In genomic region chr15:50009634-50010033, GRCh38 we compare ENCODE assay signal across 22 cellular contexts.
DNase-seq lines count a peak whose midpoint lies in the region; ATAC-seq and TF ChIP-seq lines count a peak whose summit lies in the region.
"Had no signal": no experiment of that assay in that cellular context is flagged by ENCODE, and none has a peak within 500 bp of the region (broad histone marks: within the 10 kb centered on the region; RNA-seq: fewer than 3 reads in every experiment).

No MANE protein-coding gene starts in this region.

- H3K27me3 ChIP-seq in esophagus muscularis mucosa, result no peaks in the 10 kb centered on the region
- H3K27me3 ChIP-seq in neutrophil, result no peaks in the 10 kb centered on the region
- H3K27me3 ChIP-seq in thyroid gland, result no peaks in the 10 kb centered on the region
- no peaks in the 10 kb centered on the region for H3K27me3 ChIP-seq in tibial artery
- H3K27me3 ChIP-seq: adrenal gland, SJSA1, transverse colon had no signal

- no peak for TF ChIP-seq POLR2A in esophagus muscularis mucosa (IDR thresholded peaks at IDR 0.05; ENCODE audit: low read depth)
- TF ChIP-seq POLR2A in thyroid gland (IDR thresholded peaks at IDR 0.05), result no peak

- ATAC-seq in GM18867 (IDR thresholded peaks at IDR 0.05; ENCODE audit: unreplicated experiment) (peak; percentile 68), HG02798 (IDR thresholded peaks at IDR 0.05; ENCODE audit: poor library complexity, unreplicated experiment) (peak; percentile 55)
- ATAC-seq: lower lobe of right lung had no signal

- H3K4me1 ChIP-seq in esophagus muscularis mucosa (peaks cover 0 to 32% (median 21%) of the 10 kb centered on the region in 4 donors), neutrophil (ENCODE audit: control insufficient read depth in 1 of 2, insufficient read depth in 1 of 2, low read depth in 1 of 2, low read length in 1 of 2) (no peaks in the 10 kb centered on the region), thyroid gland (no peaks in the 10 kb centered on the region), tibial artery (no peaks in the 10 kb centered on the region)
- H3K4me1 ChIP-seq: adrenal gland, lower lobe of right lung, SJSA1 had no signal

- H3K9me3 ChIP-seq in esophagus muscularis mucosa, result no peaks in the 10 kb centered on the region
- no peaks in the 10 kb centered on the region for H3K9me3 ChIP-seq in neutrophil
- no peaks in the 10 kb centered on the region for H3K9me3 ChIP-seq in thyroid gland
- H3K9me3 ChIP-seq in tibial artery, result no peaks in the 10 kb centered on the region
- H3K9me3 ChIP-seq: adrenal gland, lower lobe of right lung, SJSA1, transverse colon had no signal

- TF ChIP-seq EP300 in esophagus muscularis mucosa (IDR thresholded peaks at IDR 0.05), result no peak

- 58% methylated on average over 2 of the region's 2 CpGs for WGBS in esophagus muscularis mucosa
- whole genome bisulfite sequencing in thyroid gland, 2 donors, result 68 to 83% methylated on average over 2 of the region's 2 CpGs

- no peak overlapping the region for H3K4me3 ChIP-seq in esophagus muscularis mucosa
- no peak overlapping the region for H3K4me3 ChIP-seq in neutrophil (ENCODE audit: low read depth in 1 of 2, low read length in 1 of 2)
- H3K4me3 ChIP-seq in thyroid gland (replicated peaks in 1 of 3), result no peak overlapping the region
- no peak overlapping the region for H3K4me3 ChIP-seq in tibial artery
- H3K4me3 ChIP-seq: adrenal gland, lower lobe of right lung, PC-9, SJSA1, transverse colon had no signal

- TF ChIP-seq CTCF in esophagus muscularis mucosa (IDR thresholded peaks at IDR 0.05), result no peak
- no peak for TF ChIP-seq CTCF in neutrophil (IDR thresholded peaks at IDR 0.05)
- no peak for TF ChIP-seq CTCF in thyroid gland (IDR thresholded peaks at IDR 0.05)
- no peak for TF ChIP-seq CTCF in tibial artery (IDR thresholded peaks at IDR 0.05)

- intact Hi-C loops in esophagus muscularis mucosa (cut with DNase I), result loop anchor here (10.0 kb wide), 1 partner anchor 105 kb away; no protein-coding TSS in a partner anchor
- intact Hi-C loops in thyroid gland (cut with DNase I), result no loop called here
- intact Hi-C loops in tibial artery (cut with DNase I; ENCODE audit: low total_unique reads), result loop anchor here (10.0 kb wide), 1 partner anchor 775 kb away; no protein-coding TSS in a partner anchor

- DNase-seq in esophagus muscularis mucosa (ENCODE audit: extremely low spot score) (no peak), activated T-cell treated with anti-CD3 and anti-CD28 coated beads for 4 hours (no peak), NCI-H2171 (lab: John Stamatoyannopoulos, UW) (no peak), thyroid gland (no peak), tibial artery (no peak)
- DNase-seq: activated CD4-positive, alpha-beta T cell treated with anti-CD3 and anti-CD28 coated beads, Interleukin-2, amount 50 U/mL, for 4 hours; activated gamma-delta T cell treated with Interleukin-2 at 50 U/mL for 16 hours; adrenal gland; cortex of kidney; immature natural killer cell; lower lobe of right lung; NCI-H146; NCI-H82; PC-9; stimulated activated naive CD4-positive, alpha-beta T cell; T-helper 2 cell; transverse colon had no signal

- H3K27ac ChIP-seq in esophagus muscularis mucosa (replicated peaks in 1 of 4), result peak overlapping the region in 3 of 4 donors; percentile 7 to 32 (median 13)
- H3K27ac ChIP-seq in neutrophil, result peak overlapping the region; percentile 46
- no peak overlapping the region for H3K27ac ChIP-seq in thyroid gland
- no peak overlapping the region for H3K27ac ChIP-seq in tibial artery
- H3K27ac ChIP-seq: adrenal gland, lower lobe of right lung, PC-9, SJSA1, transverse colon, VCaP had no signal

- H3K36me3 ChIP-seq in esophagus muscularis mucosa, result no peaks in the 10 kb centered on the region
- H3K36me3 ChIP-seq in neutrophil, result peaks cover 46% of the 10 kb centered on the region
- H3K36me3 ChIP-seq in thyroid gland, result no peaks in the 10 kb centered on the region
- no peaks in the 10 kb centered on the region for H3K36me3 ChIP-seq in tibial artery
- H3K36me3 ChIP-seq: adrenal gland, lower lobe of right lung, SJSA1, transverse colon had no signal

Comparison
In these comparisons a context has a peak if more than half of its experiments do, and no peak if none do; other contexts are left out.
1. H3K27ac ChIP-seq: peak in esophagus muscularis mucosa (3 of 4) and neutrophil (single experiment); none in thyroid gland (0 of 3) and tibial artery (0 of 2).